ENCODE assay signal across 14 cellular contexts in the genomic region with DNA sequence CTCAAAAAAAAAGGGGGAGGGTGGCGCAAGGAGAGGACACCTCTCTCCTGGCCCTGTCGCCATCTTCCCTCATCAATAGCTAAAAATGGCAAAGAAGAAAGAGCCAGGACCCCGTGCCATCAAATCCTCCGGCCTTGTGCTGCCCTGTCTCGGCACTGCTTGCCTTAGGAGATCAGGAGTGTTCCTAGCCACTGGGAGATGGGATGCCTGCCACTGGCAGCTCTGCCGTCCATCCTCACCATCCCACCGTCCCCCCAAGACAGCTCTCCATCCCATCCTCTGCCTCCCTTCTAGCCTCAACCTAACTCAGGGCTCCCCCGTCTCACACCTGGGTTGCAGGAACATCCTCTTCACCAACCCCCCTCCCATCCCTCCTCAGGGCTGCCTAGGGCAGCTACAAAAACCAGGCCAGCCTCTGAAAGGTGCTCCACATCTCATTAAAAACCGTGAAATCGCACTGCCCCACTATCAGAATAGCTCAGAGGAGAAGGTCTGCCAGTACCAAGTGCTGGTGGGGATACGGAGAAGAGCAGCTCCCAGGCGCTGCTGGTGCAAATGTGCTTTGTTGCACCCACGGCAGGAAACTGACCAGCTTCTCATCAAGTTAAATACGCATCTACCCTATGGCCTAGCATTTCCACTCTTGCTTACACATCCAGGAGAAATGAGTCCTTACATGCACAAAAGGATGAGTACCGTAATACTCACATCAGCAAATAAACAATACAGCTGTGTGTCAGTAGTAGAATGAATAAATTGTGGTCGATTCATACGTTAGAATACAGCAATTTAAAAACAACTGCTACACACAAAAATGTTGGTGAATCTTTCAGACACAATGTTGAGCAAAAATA. TPM values are rescaled to one million over a fixed set of nuclear protein-coding genes. Genes with fewer than 3 reads are reported as not detected.
DNase-seq lines count a peak whose midpoint lies in the region; ATAC-seq, FAIRE-seq and TF ChIP-seq lines count a peak whose summit lies in the region.
"Had no signal": no experiment of that assay in that cellular context is flagged by ENCODE, and none has a peak within 500 bp of the region (broad histone marks: within the 10 kb centered on the region; RNA-seq: fewer than 3 reads in every experiment).

No MANE protein-coding gene starts in this region.

- H3K27ac ChIP-seq in osteoblast (ENCODE audit: low read depth, low read length), result peak overlapping the region; percentile 77
- H3K27ac ChIP-seq in pancreas, result peak overlapping the region in 1 of 4 donors; percentile 59

- H3K4me1 ChIP-seq in osteoblast (ENCODE audit: insufficient read depth, low read length) (peaks cover 26% of the 10 kb centered on the region), pancreas (peaks cover 0 to 7% (median 4%) of the 10 kb centered on the region in 3 donors)
- H3K4me1 ChIP-seq: colonic mucosa had no signal

- no peak overlapping the region for H2AFZ ChIP-seq in osteoblast (ENCODE audit: low read length)

- POLR2A ChIA-PET in BJ (lab: Charles Lee), result no interaction called here

- no peak for FAIRE-seq in pancreas (lab: Jason Lieb, UNC)
- FAIRE-seq: TTC549 had no signal

- H3K27me3 ChIP-seq in BJ (ENCODE audit: control insufficient read depth, insufficient read depth, low read length), result no peaks in the 10 kb centered on the region; the same call in 1 of the 2 replicates
- H3K27me3 ChIP-seq in osteoblast (ENCODE audit: insufficient read depth, low read length), result no peaks in the 10 kb centered on the region
- H3K27me3 ChIP-seq in pancreas, result no peaks in the 10 kb centered on the region
- H3K27me3 ChIP-seq: colonic mucosa had no signal

- TF ChIP-seq CTCF in BJ (IDR thresholded peaks at IDR 0.05; ENCODE audit: insufficient read depth, low read depth, low read length) (no peak), epithelial cell of esophagus (IDR thresholded peaks at IDR 0.05; ENCODE audit: insufficient read depth, low read depth, low read length, missing control alignments) (no peak), osteoblast (IDR thresholded peaks at IDR 0.05; ENCODE audit: extremely low read depth, low read depth, low read length) (no peak), pancreas (IDR thresholded peaks at IDR 0.05) (no peak)

- H3K36me3 ChIP-seq in BJ (ENCODE audit: control insufficient read depth, insufficient read depth, low read length) (peaks cover 24% of the 10 kb centered on the region), osteoblast (ENCODE audit: insufficient read depth, low read length) (peaks cover 42% of the 10 kb centered on the region), pancreas (peaks cover 0 to 13% (median 4%) of the 10 kb centered on the region in 3 donors)

- CTCF ChIA-PET in BJ (lab: Yijun Ruan, JAX), result interaction anchor here (0.9 to 1.5 kb wide), 3 partner anchors 9 to 133 kb away, joined by 4 to 6 read pairs (median 5); no protein-coding TSS in a partner anchor

- no peaks in the 10 kb centered on the region for H3K79me2 ChIP-seq in osteoblast (ENCODE audit: insufficient read depth, low read length)

- H4K20me1 ChIP-seq in osteoblast (ENCODE audit: insufficient read depth, low read length), result no peaks in the 10 kb centered on the region

- H3K4me3 ChIP-seq in BJ (ENCODE audit: low read depth, low read length), result no peak overlapping the region
- H3K4me3 ChIP-seq in epithelial cell of esophagus (ENCODE audit: low read length), result no peak overlapping the region
- no peak overlapping the region for H3K4me3 ChIP-seq in osteoblast (ENCODE audit: insufficient read depth, low read length)
- no peak overlapping the region for H3K4me3 ChIP-seq in pancreas
- H3K4me3 ChIP-seq: colonic mucosa had no signal

- H3K4me2 ChIP-seq in osteoblast (ENCODE audit: insufficient read depth, low read length), result peak overlapping the region; percentile 60

- H3K9me3 ChIP-seq in osteoblast (ENCODE audit: low read depth, low read length) (no peaks in the 10 kb centered on the region), pancreas (no peaks in the 10 kb centered on the region)
- H3K9me3 ChIP-seq: colonic mucosa had no signal

- peak; percentile 44 for DNase-seq in BJ (ENCODE audit: low read depth)
- DNase-seq in LHCN-M2 (ENCODE audit: low read depth), result peak; percentile 70
- peak; percentile 95 for DNase-seq in epithelial cell of esophagus (ENCODE audit: low read depth)
- DNase-seq in osteoblast (ENCODE audit: insufficient read length, low spot score, missing footprints), result peak; percentile 93
- DNase-seq in pancreas, result no peak
- DNase-seq in Ammon's horn (ENCODE audit: low spot score), result no peak
- no peak for DNase-seq in GM19240 (ENCODE audit: insufficient read length, low spot score)
- DNase-seq: colonic mucosa; NCI-H1105 treated with DMSO at 0.1 percent for 48 hours; stimulated activated CD4-positive, alpha-beta T cell treated with anti-CD3 and anti-CD28 coated beads, Interleukin-12 subunit alpha, Interleukin-12 subunit beta, amount 100 ng/mL, for 4 hours; stimulated activated CD8-positive, alpha-beta memory T cell treated with anti-CD3 and anti-CD28 coated beads, Interleukin-4, amount 100 ng/mL, for 48 hours had no signal

- ATAC-seq in pancreas (no peak), HG03196 (IDR thresholded peaks at IDR 0.05; ENCODE audit: unreplicated experiment) (no peak)

- WGBS in pancreas, 2 donors, result 93 to 94% methylated on average over 17 of the region's 17 CpGs

- intact Hi-C loops in pancreas (cut with DNase I), result no loop called here

RNA-seq across cellular contexts. Expression of gene GCAT, which starts 31.7 kb away (rescaled TPM):
- 12.6 and 24.9 TPM in 2 replicates for polyA plus RNA-seq in BJ (2011; rRNA removed)
- 13.6 and 17.3 TPM in 2 replicates for polyA minus RNA-seq in BJ (2011; rRNA and poly(A)+ RNA removed)
- total RNA-seq in LHCN-M2 (2014; rRNA removed), result 21.2 and 23.4 TPM in 2 replicates
- polyA plus RNA-seq in LHCN-M2 (2012), result 23.9 TPM
- total RNA-seq in osteoblast, result 25.9 and 26.8 TPM in 2 replicates
- total RNA-seq in pancreas, result 10 to 100 TPM; 27.1 to 54.8 (median 37.8) TPM
- polyA plus RNA-seq in pancreas, result 10 to 100 TPM; 30.9 to 62.7 TPM

RNA-seq across cellular contexts. Expression of gene GALR3, which starts 47.2 kb away (rescaled TPM):
- polyA plus RNA-seq in BJ (2011; rRNA removed), result not detected in 2 replicates
- polyA minus RNA-seq in BJ (2011; rRNA and poly(A)+ RNA removed), result not detected in 2 replicates
- not detected in 2 replicates for total RNA-seq in LHCN-M2 (2014; rRNA removed)
- not detected for polyA plus RNA-seq in LHCN-M2 (2012)
- total RNA-seq in osteoblast, result not detected in 2 replicates
- total RNA-seq in pancreas, result under 1 TPM in 4 of 6 donors, not detected in 2; 0.19 to 0.75 (median 0.42) TPM
- polyA plus RNA-seq in pancreas, result under 1 TPM in 1 of 2 donors, not detected in 1; 0.65 TPM
- total RNA-seq: activated T-helper 1 cell treated with anti-CD3 and anti-CD28 coated beads, Interleukin-12 subunit alpha, Interleukin-12 subunit beta, Interleukin-2, Interleukin-4 antibody, amounts not matched to agents 30 ng/mL and 10 ng/mL and 1 ng/mL, durations not matched to agents 14 hours and 24 hours and 36 hours had no signal

Comparison
In these comparisons a context has a peak if more than half of its experiments do, and no peak if none do; other contexts are left out.
1. DNase-seq: peak in BJ (single experiment), LHCN-M2 (single experiment), epithelial cell of esophagus (single experiment) and osteoblast (single experiment); none in pancreas (0 of 6), Ammon's horn (single experiment) and GM19240 (single experiment).